8 cellular contexts compared by ENCODE assay signal in the genomic region with DNA sequence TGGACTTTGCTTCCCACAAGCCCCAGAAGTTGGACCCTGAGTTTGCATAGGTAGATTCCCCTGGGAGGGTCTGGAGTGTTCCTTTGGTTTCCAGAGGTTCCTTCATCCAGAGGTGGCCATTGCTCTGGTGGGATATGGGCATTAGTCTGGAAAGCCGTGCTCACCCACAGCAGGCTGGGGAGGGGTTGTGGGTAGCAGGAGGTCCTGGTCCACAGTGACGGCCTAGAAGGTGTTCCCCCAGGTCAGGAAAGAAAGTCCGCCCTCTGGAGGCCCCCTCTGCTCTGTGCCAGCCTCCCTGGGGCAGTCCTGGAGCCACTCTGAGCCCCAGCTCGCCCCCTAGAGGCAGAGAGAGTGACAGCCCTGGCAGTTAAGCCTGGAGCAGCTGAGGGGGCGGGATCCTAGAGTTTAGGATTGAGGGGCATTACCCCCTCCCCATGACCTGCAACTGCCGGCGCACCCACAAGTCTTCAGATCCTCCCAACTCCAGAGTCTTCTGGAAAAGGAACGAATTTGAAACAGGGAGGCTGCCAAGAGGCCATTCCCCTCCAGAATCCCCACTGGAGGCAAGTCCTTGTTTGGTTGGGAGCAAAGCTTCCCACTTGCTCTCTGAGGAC. TPM values are rescaled to one million over a fixed set of nuclear protein-coding genes. Genes with fewer than 3 reads are reported as not detected.
DNase-seq lines count a peak whose midpoint lies in the region; ATAC-seq lines count a peak whose summit lies in the region.

No MANE protein-coding gene starts in this region.

- peaks cover 0 to 2% of the 10 kb centered on the region in 2 donors for H3K4me1 ChIP-seq in aorta (ENCODE audit: control insufficient read depth in 1 of 2, insufficient read depth in 2 of 2, low read length in 2 of 2)

- H3K9me3 ChIP-seq in aorta (ENCODE audit: control insufficient read depth, low read length) = no peaks in the 10 kb centered on the region

- DNase-seq in COLO829 (ENCODE audit: low spot score) (peak; percentile 59), SHP77 treated with DMSO at 0.1 percent for 48 hours (lab: John Stamatoyannopoulos, UW) (peak; percentile 25), glomerular visceral epithelial cell (ENCODE audit: extremely low spot score) (peak; percentile 55), posterior vena cava (ENCODE audit: low spot score) (peak; percentile 91), aorta (peak; percentile 74 to 90)
- DNase-seq in activated gamma-delta T cell treated with anti-CD3 and anti-CD28 coated beads, Interleukin-2, amount 50 U/mL, for 16 hours (ENCODE audit: low read depth) = peak; percentile 17

- ATAC-seq in GM19397 (IDR thresholded peaks at IDR 0.05; ENCODE audit: unreplicated experiment) = peak; percentile 80
- ATAC-seq in HG03520 (IDR thresholded peaks at IDR 0.05; ENCODE audit: unreplicated experiment) = peak; percentile 86
- peak; percentile 74 for ATAC-seq in aorta (ENCODE audit: low FRiP score)

- intact Hi-C loops in posterior vena cava (cut with DNase I) = loop anchor here (5.0 kb wide), 2 partner anchors 82 to 87 kb away; no protein-coding TSS in a partner anchor
- intact Hi-C loops in aorta (cut with DNase I) = loop anchor here in 1 of 2 donors (5.0 to 10.0 kb wide), 2 partner anchors 60 to 87 kb away; no protein-coding TSS in a partner anchor

- H3K27ac ChIP-seq in aorta (ENCODE audit: low read depth in 1 of 2, low read length in 2 of 2) = peak overlapping the region; percentile 58 to 72

- WGBS in aorta, 2 donors = 47 to 51% methylated on average over 8 of the region's 8 CpGs

- H3K27me3 ChIP-seq in aorta (ENCODE audit: control insufficient read depth in 1 of 2, insufficient read depth in 2 of 2, low read length in 1 of 2) = no peaks in the 10 kb centered on the region

- H3K36me3 ChIP-seq in aorta (ENCODE audit: control insufficient read depth in 1 of 2, insufficient read depth in 2 of 2, low read length in 1 of 2) = peaks cover 4 to 8% of the 10 kb centered on the region in 2 donors

- H3K4me3 ChIP-seq in aorta (ENCODE audit: low read length in 2 of 2) = no peak overlapping the region

RNA-seq across cellular contexts. Expression of gene NDST1, which starts 36.8 kb away (rescaled TPM):
- total RNA-seq in posterior vena cava (10 to 100 TPM; 57.9 to 68.8 TPM), aorta (100 to 1,000 TPM in 1 of 2 donors, 10 to 100 TPM in 1; 74.0 to 116 TPM)
- polyA plus RNA-seq in aorta = 10 to 100 TPM; 10.4 to 12.1 TPM

Comparison
In these comparisons a context has a peak if more than half of its experiments do, and no peak if none do; other contexts are left out.
1. DNase-seq: peak in every context shown above with its lines; median percentile 91 in posterior vena cava; 82 in aorta; 59 in COLO829; 55 in glomerular visceral epithelial cell; 25 in SHP77 treated with DMSO at 0.1 percent for 48 hours; 17 in activated gamma-delta T cell treated with anti-CD3 and anti-CD28 coated beads, Interleukin-2, amount 50 U/mL, for 16 hours.